ENCODE assay signal across 1 cellular context in the genomic region with DNA sequence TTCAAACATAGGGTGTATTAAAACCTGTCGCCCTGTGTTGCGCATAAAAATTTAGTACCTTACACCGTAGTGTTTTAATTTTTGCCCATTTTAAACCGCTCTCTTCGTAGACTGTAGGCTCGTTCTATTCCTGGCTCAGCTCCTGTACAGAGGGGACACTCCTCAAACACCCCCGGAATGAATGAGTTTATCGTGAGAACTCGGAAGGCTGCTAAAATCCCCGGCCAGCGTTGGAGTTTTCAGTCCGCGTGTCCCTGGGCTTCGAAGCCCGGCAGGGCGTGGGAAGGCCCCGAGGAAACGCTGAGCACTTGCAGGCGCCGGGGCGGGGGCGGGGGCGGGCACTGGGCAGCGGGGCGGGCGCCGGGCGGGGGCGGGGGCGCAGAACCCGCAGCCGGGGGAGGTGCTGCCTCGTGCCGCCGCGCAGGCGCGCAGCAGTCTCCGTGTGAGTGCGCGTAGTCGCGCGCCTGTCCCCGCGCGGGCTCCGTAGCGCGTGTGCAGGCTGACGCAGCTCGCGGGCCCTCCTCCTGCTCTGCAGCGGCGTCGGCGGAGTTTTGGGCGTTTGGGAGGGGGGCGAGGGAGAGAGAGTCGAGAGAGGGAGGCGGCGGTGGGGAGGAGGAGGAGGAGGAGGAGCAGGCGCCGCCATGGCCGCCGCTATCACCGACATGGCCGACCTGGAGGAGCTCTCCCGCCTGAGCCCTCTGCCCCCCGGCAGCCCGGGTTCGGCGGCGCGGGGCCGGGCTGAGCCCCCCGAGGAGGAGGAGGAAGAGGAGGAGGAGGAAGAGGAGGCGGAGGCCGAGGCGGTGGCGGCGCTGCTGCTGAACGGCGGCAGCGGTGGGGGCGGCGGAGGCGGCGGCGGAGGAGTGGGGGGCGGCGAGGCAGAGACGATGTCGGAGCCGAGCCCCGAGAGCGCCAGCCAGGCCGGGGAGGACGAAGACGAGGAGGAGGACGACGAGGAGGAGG.
A peak's percentile ranks its signal among the peaks of the same experiment; 100 is the strongest.
TF ChIP-seq lines count a peak whose summit lies in the region.

A gene with protein sequence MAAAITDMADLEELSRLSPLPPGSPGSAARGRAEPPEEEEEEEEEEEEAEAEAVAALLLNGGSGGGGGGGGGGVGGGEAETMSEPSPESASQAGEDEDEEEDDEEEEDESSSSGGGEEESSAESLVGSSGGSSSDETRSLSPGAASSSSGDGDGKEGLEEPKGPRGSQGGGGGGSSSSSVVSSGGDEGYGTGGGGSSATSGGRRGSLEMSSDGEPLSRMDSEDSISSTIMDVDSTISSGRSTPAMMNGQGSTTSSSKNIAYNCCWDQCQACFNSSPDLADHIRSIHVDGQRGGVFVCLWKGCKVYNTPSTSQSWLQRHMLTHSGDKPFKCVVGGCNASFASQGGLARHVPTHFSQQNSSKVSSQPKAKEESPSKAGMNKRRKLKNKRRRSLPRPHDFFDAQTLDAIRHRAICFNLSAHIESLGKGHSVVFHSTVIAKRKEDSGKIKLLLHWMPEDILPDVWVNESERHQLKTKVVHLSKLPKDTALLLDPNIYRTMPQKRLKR (plus strand): TSS at position 434 of the 960 bp plus-strand sequence. CDS start 208 bp downstream, at position 642.

TF ChIP-seq in H1, 55 proteins besides CTCF, POLR2A, EP300 and RAD21:
- TF ChIP-seq JUND (IDR thresholded peaks at IDR 0.05; ENCODE audit: low read length), result no peak
- peak; percentile 91 for TF ChIP-seq YY1 (IDR thresholded peaks at IDR 0.05; ENCODE audit: low read depth, low read length)
- no peak for TF ChIP-seq CHD2 (IDR thresholded peaks at IDR 0.05; ENCODE audit: low read length)
- peak; percentile 61; the same call in 1 of the 2 replicates for TF ChIP-seq EGR1 (IDR thresholded peaks at IDR 0.05; ENCODE audit: borderline replicate concordance, low read depth, low read length)
- TF ChIP-seq BCL11A (IDR thresholded peaks at IDR 0.05; ENCODE audit: low read depth in 2 of 2, low read length in 2 of 2), result no peak
- no peak for TF ChIP-seq KDM5A (IDR thresholded peaks at IDR 0.05; ENCODE audit: low read length)
- peak; percentile 61; the same call in 1 of the 2 replicates for TF ChIP-seq TBP (IDR thresholded peaks at IDR 0.05; ENCODE audit: low read depth, low read length)
- TF ChIP-seq SRF (IDR thresholded peaks at IDR 0.05; ENCODE audit: low read depth, low read length), result no peak
- TF ChIP-seq CHD1 (IDR thresholded peaks at IDR 0.05; ENCODE audit: low read depth, low read length), result no peak
- peak; percentile 87 for TF ChIP-seq BACH1 (IDR thresholded peaks at IDR 0.05; ENCODE audit: low read length)
- TF ChIP-seq GABPA (IDR thresholded peaks at IDR 0.05; ENCODE audit: borderline replicate concordance, insufficient read depth, low read length), result no peak
- TF ChIP-seq, protein P1, sequence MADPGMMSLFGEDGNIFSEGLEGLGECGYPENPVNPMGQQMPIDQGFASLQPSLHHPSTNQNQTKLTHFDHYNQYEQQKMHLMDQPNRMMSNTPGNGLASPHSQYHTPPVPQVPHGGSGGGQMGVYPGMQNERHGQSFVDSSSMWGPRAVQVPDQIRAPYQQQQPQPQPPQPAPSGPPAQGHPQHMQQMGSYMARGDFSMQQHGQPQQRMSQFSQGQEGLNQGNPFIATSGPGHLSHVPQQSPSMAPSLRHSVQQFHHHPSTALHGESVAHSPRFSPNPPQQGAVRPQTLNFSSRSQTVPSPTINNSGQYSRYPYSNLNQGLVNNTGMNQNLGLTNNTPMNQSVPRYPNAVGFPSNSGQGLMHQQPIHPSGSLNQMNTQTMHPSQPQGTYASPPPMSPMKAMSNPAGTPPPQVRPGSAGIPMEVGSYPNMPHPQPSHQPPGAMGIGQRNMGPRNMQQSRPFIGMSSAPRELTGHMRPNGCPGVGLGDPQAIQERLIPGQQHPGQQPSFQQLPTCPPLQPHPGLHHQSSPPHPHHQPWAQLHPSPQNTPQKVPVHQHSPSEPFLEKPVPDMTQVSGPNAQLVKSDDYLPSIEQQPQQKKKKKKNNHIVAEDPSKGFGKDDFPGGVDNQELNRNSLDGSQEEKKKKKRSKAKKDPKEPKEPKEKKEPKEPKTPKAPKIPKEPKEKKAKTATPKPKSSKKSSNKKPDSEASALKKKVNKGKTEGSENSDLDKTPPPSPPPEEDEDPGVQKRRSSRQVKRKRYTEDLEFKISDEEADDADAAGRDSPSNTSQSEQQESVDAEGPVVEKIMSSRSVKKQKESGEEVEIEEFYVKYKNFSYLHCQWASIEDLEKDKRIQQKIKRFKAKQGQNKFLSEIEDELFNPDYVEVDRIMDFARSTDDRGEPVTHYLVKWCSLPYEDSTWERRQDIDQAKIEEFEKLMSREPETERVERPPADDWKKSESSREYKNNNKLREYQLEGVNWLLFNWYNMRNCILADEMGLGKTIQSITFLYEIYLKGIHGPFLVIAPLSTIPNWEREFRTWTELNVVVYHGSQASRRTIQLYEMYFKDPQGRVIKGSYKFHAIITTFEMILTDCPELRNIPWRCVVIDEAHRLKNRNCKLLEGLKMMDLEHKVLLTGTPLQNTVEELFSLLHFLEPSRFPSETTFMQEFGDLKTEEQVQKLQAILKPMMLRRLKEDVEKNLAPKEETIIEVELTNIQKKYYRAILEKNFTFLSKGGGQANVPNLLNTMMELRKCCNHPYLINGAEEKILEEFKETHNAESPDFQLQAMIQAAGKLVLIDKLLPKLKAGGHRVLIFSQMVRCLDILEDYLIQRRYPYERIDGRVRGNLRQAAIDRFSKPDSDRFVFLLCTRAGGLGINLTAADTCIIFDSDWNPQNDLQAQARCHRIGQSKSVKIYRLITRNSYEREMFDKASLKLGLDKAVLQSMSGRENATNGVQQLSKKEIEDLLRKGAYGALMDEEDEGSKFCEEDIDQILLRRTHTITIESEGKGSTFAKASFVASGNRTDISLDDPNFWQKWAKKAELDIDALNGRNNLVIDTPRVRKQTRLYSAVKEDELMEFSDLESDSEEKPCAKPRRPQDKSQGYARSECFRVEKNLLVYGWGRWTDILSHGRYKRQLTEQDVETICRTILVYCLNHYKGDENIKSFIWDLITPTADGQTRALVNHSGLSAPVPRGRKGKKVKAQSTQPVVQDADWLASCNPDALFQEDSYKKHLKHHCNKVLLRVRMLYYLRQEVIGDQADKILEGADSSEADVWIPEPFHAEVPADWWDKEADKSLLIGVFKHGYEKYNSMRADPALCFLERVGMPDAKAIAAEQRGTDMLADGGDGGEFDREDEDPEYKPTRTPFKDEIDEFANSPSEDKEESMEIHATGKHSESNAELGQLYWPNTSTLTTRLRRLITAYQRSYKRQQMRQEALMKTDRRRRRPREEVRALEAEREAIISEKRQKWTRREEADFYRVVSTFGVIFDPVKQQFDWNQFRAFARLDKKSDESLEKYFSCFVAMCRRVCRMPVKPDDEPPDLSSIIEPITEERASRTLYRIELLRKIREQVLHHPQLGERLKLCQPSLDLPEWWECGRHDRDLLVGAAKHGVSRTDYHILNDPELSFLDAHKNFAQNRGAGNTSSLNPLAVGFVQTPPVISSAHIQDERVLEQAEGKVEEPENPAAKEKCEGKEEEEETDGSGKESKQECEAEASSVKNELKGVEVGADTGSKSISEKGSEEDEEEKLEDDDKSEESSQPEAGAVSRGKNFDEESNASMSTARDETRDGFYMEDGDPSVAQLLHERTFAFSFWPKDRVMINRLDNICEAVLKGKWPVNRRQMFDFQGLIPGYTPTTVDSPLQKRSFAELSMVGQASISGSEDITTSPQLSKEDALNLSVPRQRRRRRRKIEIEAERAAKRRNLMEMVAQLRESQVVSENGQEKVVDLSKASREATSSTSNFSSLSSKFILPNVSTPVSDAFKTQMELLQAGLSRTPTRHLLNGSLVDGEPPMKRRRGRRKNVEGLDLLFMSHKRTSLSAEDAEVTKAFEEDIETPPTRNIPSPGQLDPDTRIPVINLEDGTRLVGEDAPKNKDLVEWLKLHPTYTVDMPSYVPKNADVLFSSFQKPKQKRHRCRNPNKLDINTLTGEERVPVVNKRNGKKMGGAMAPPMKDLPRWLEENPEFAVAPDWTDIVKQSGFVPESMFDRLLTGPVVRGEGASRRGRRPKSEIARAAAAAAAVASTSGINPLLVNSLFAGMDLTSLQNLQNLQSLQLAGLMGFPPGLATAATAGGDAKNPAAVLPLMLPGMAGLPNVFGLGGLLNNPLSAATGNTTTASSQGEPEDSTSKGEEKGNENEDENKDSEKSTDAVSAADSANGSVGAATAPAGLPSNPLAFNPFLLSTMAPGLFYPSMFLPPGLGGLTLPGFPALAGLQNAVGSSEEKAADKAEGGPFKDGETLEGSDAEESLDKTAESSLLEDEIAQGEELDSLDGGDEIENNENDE (IDR thresholded peaks at IDR 0.05; ENCODE audit: insufficient replicate concordance, low read length), result no peak
- TF ChIP-seq SIN3A (conservative IDR thresholded peaks at IDR 0.05 in 1 of 2, IDR thresholded peaks at IDR 0.05 in 1 of 2; ENCODE audit: low read depth in 1 of 2, low read length in 2 of 2), result 0 out of 4 replicates have a peak, but pooled peaks of 1 of the 2 experiments have one; percentile 12
- TF ChIP-seq HDAC2 (IDR thresholded peaks at IDR 0.05; ENCODE audit: borderline replicate concordance in 1 of 2, low read depth in 2 of 2, low read length in 2 of 2), result peak; percentile 43 to 50; a peak in 2 of 4 replicates
- TF ChIP-seq TAF1 (IDR thresholded peaks at IDR 0.05; ENCODE audit: low read depth, low read length), result peak; percentile 80
- no peak for TF ChIP-seq SP1 (IDR thresholded peaks at IDR 0.05; ENCODE audit: low read depth, low read length)
- TF ChIP-seq MAFK (IDR thresholded peaks at IDR 0.05; ENCODE audit: low read depth, low read length), result no peak
- peak; percentile 63; the same call in 1 of the 2 replicates for TF ChIP-seq CREB1 (IDR thresholded peaks at IDR 0.05)
- no peak for TF ChIP-seq CBX5 (IDR thresholded peaks at IDR 0.05; ENCODE audit: low read depth, low read length)
- TF ChIP-seq BRCA1 (IDR thresholded peaks at IDR 0.05; ENCODE audit: low read depth, low read length), result no peak
- TF ChIP-seq RNF2 (IDR thresholded peaks at IDR 0.05; ENCODE audit: borderline replicate concordance, low read depth, low read length, missing control alignments, poor library complexity, severe bottlenecking), result no peak
- no peak for TF ChIP-seq SUZ12 (IDR thresholded peaks at IDR 0.05; ENCODE audit: low read length)
- TF ChIP-seq, protein P2, sequence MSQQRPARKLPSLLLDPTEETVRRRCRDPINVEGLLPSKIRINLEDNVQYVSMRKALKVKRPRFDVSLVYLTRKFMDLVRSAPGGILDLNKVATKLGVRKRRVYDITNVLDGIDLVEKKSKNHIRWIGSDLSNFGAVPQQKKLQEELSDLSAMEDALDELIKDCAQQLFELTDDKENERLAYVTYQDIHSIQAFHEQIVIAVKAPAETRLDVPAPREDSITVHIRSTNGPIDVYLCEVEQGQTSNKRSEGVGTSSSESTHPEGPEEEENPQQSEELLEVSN (IDR thresholded peaks at IDR 0.05), result peak; percentile 98
- no peak for TF ChIP-seq CBX8 (IDR thresholded peaks at IDR 0.05; ENCODE audit: borderline replicate concordance, low read depth, low read length)
- TF ChIP-seq ASH2L (IDR thresholded peaks at IDR 0.05; ENCODE audit: low read length), result no peak
- TF ChIP-seq TAF7 (optimal IDR thresholded peaks at IDR 0.05; ENCODE audit: borderline replicate concordance, low read depth, low read length), result no peak
- TF ChIP-seq, protein P3, sequence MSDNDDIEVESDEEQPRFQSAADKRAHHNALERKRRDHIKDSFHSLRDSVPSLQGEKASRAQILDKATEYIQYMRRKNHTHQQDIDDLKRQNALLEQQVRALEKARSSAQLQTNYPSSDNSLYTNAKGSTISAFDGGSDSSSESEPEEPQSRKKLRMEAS (IDR thresholded peaks at IDR 0.05), result peak; percentile 98
- TF ChIP-seq NANOG (IDR thresholded peaks at IDR 0.05; ENCODE audit: insufficient read depth, low read depth, low read length, poor library complexity, severe bottlenecking), result no peak
- peak; percentile 95 for TF ChIP-seq POLR2AphosphoS5 (IDR thresholded peaks at IDR 0.05; ENCODE audit: low read depth, low read length)
- TF ChIP-seq KDM4A (IDR thresholded peaks at IDR 0.05; ENCODE audit: low read depth, low read length, severe bottlenecking), result peak; percentile 12
- TF ChIP-seq FOSL1 (IDR thresholded peaks at IDR 0.05; ENCODE audit: insufficient read depth, low read depth, low read length), result no peak
- no peak for TF ChIP-seq JUN (IDR thresholded peaks at IDR 0.05; ENCODE audit: low read depth, low read length)
- TF ChIP-seq KDM1A (IDR thresholded peaks at IDR 0.05; ENCODE audit: borderline replicate concordance, low read length), result no peak; the same call in 1 of the 2 replicates
- peak; percentile 52 for TF ChIP-seq NRF1 (IDR thresholded peaks at IDR 0.05; ENCODE audit: low read depth, low read length)
- peak; percentile 84 for TF ChIP-seq PHF8 (conservative IDR thresholded peaks at IDR 0.05; ENCODE audit: low read depth, low read length)
